In the genomic region with DNA sequence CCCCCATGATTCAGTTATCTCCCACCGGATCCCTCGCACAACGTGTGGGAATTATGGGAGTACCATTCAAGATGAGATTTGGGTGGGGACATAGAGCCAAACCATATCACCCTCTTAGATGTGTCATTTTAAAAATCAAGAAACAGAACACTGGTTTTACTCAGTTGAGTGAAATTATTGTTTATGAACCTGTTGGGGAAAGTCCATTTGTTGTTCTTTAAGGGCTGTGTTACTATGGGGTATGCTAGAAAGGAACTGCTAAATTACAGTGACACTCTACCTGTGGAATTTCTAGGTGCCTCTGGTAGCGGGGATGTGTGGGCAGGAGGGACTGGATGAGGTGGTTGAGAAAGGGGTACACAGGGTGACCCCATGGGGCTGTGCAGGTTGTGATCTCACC, we compare ENCODE assay signal across 15 cellular contexts.
"Had no signal": no experiment of that assay in that cellular context is flagged by ENCODE, and none has a peak within 500 bp of the region (broad histone marks: within the 10 kb centered on the region; RNA-seq: fewer than 3 reads in every experiment).

No MANE protein-coding gene starts in this region.

- H3K9me3 ChIP-seq: left lung, SJSA1, suprapubic skin had no signal

- H3K27me3 ChIP-seq: hepatocyte, left lung, SJSA1, suprapubic skin had no signal

- H3K36me3 Mint-ChIP-seq: naive thymus-derived CD8-positive, alpha-beta T cell had no signal

- DNase-seq: activated CD4-positive, CD25-positive, alpha-beta regulatory T cell treated with anti-CD3 and anti-CD28 coated beads, Interleukin-2, amount 50 U/mL, for 72 hours; activated CD8-positive, alpha-beta memory T cell treated with anti-CD3 and anti-CD28 coated beads for 24 hours; activated gamma-delta T cell treated with Interleukin-2 at 50 U/mL for 16 hours; left lung; mammary epithelial cell; naive thymus-derived CD8-positive, alpha-beta T cell; occipital lobe; stimulated activated CD4-positive, alpha-beta T cell treated with anti-CD3 and anti-CD28 coated beads, Interleukin-2, amount 100 ng/mL, for 48 hours; stimulated activated naive CD4-positive, alpha-beta T cell treated with Interleukin-2 at 50 U/mL for 16 hours; T1000; trophoblast cell had no signal

- ATAC-seq: esophagus mucosa; left lung; naive thymus-derived CD8-positive, alpha-beta T cell had no signal

- H3K27me3 Mint-ChIP-seq: naive thymus-derived CD8-positive, alpha-beta T cell had no signal

- H3K9me3 Mint-ChIP-seq: naive thymus-derived CD8-positive, alpha-beta T cell had no signal

- H3K36me3 ChIP-seq: SJSA1, suprapubic skin had no signal

- H3K4me3 ChIP-seq: hepatocyte, left lung, SJSA1, suprapubic skin had no signal

- H3K4me1 ChIP-seq: SJSA1, suprapubic skin had no signal

- H3K27ac ChIP-seq: hepatocyte, SJSA1, suprapubic skin had no signal
